Comparison of ENCODE assay signal across 9 cellular contexts in the genomic region with DNA sequence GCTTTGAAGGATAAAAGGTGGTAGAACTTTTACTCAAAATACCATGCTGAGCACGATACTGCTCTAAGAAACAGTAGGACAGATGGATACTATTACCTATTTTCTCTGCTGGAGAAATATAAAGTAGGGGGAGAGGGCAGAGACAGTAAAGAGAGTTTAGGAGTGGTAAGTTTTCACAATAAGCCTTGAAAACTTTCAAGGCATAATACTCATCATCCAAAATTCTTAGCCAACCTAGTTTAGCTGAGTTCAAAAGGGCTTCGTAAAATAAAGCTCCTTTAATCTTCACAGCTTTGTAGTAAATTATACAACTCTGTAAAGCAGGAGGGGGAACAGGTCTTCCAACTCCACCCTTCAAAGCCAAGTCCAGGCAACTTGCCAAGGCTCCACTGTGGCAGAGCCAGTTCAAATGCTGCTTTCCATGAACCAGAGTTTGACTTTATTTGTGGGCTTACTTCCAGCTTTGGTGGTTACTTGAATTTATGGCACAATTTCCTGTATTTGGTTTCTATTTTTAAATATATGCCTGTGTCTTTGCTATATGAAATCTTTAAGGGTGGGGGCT. TPM values are rescaled to one million over a fixed set of nuclear protein-coding genes. Genes with fewer than 3 reads are reported as not detected.
DNase-seq lines count a peak whose midpoint lies in the region; ATAC-seq and TF ChIP-seq lines count a peak whose summit lies in the region.
"Had no signal": no experiment of that assay in that cellular context is flagged by ENCODE, and none has a peak within 500 bp of the region (broad histone marks: within the 10 kb centered on the region; RNA-seq: fewer than 3 reads in every experiment).

No MANE protein-coding gene starts in this region.

- intact Hi-C loops in IMR-90 (cut with micrococcal nuclease) (no loop called here), lower lobe of right lung (cut with DNase I) (no loop called here)

- no peak overlapping the region for H3K4ac ChIP-seq in IMR-90 (ENCODE audit: low read depth, low read length)

- H3K9ac ChIP-seq in IMR-90 (ENCODE audit: low read depth, low read length), result no peak overlapping the region

- no peak overlapping the region for H2AK5ac ChIP-seq in IMR-90 (ENCODE audit: low read depth, low read length)

- H4K8ac ChIP-seq in IMR-90 (ENCODE audit: low read depth in 2 of 2, low read length in 2 of 2), result no peak overlapping the region

- ATAC-seq in IMR-90 (ENCODE audit: low read depth), result no peak
- ATAC-seq in lower lobe of right lung, result peak; percentile 73 to 82
- no peak for ATAC-seq in GM21515 (IDR thresholded peaks at IDR 0.05; ENCODE audit: unreplicated experiment)
- ATAC-seq in HG02623 (IDR thresholded peaks at IDR 0.05; ENCODE audit: unreplicated experiment), result no peak
- no peak for ATAC-seq in HG02840 (IDR thresholded peaks at IDR 0.05; ENCODE audit: low FRiP score, unreplicated experiment)

- peaks cover 49% of the 10 kb centered on the region for H3K36me3 ChIP-seq in IMR-90 (ENCODE audit: control insufficient read depth, insufficient read depth, low read length)
- peaks cover 97% of the 10 kb centered on the region for H3K36me3 ChIP-seq in lower lobe of right lung

- H4K5ac ChIP-seq in IMR-90 (ENCODE audit: low read depth, low read length), result no peak overlapping the region

- peak; percentile 25 for DNase-seq in AG08396 (ENCODE audit: low spot score)
- DNase-seq in IMR-90, result peak; percentile 40
- peak; percentile 89 for DNase-seq in astrocyte of the hippocampus (ENCODE audit: low read depth, low spot score)
- peak; percentile 85 for DNase-seq in lower lobe of right lung
- no peak for DNase-seq in GM19240 (ENCODE audit: insufficient read length, low spot score)
- DNase-seq: naive B cell had no signal

- WGBS in IMR-90 (ENCODE audit: extremely low coverage in 2 of 2, insufficient read length in 1 of 2), 2 experiments, result no CpG with 5 or more reads among the region's 2 CpGs

- TF ChIP-seq CTCF in IMR-90 (conservative IDR thresholded peaks at IDR 0.05; ENCODE audit: low read depth, low read length) (no peak), lower lobe of right lung (IDR thresholded peaks at IDR 0.05) (no peak)

- H3K79me1 ChIP-seq in IMR-90 (ENCODE audit: low read depth in 1 of 2, low read length in 2 of 2), result peaks cover 3 to 7% of the 10 kb centered on the region in 2 experiments; a peak in 3 of 4 replicates

- H3K27ac ChIP-seq in IMR-90 (ENCODE audit: insufficient read depth, low read length), result no peak overlapping the region
- peak overlapping the region; percentile 13 for H3K27ac ChIP-seq in lower lobe of right lung

- H2AFZ ChIP-seq in IMR-90 (replicated peaks; ENCODE audit: low read length, poor library complexity), result no peak overlapping the region

- no peak overlapping the region for H3K56ac ChIP-seq in IMR-90 (ENCODE audit: extremely low read depth, insufficient read depth, low read length)

- no peak overlapping the region for H3K23ac ChIP-seq in IMR-90 (ENCODE audit: low read depth, low read length)

- H2BK15ac ChIP-seq in IMR-90 (ENCODE audit: low read depth, low read length), result no peak overlapping the region

- no peak overlapping the region for H2BK20ac ChIP-seq in IMR-90 (ENCODE audit: low read depth, low read length)

- no peak for TF ChIP-seq POLR2A in IMR-90 (IDR thresholded peaks at IDR 0.05; ENCODE audit: low read depth, low read length)

- H2BK5ac ChIP-seq in IMR-90 (ENCODE audit: low read depth, low read length, poor library complexity, severe bottlenecking), result no peak overlapping the region

- POLR2A ChIA-PET in IMR-90 (lab: Charles Lee; ENCODE audit: unreplicated experiment), result no interaction called here

- no peak overlapping the region; the same call in 1 of the 2 replicates for H3K4me2 ChIP-seq in IMR-90 (ENCODE audit: low read depth, low read length)

- H3K4me3 ChIP-seq in IMR-90 (ENCODE audit: insufficient read depth, low read depth, low read length), result no peak overlapping the region
- H3K4me3 ChIP-seq in lower lobe of right lung, result no peak overlapping the region

- H3K18ac ChIP-seq in IMR-90 (ENCODE audit: low read depth, low read length), result no peak overlapping the region

- CTCF ChIA-PET in IMR-90 (lab: Yijun Ruan, JAX), result interaction anchor here (1.3 kb wide), 1 partner anchor 9 kb away, joined by 3 read pairs; no protein-coding TSS in a partner anchor

- no peak overlapping the region for H2BK120ac ChIP-seq in IMR-90 (ENCODE audit: low read depth, low read length)

- no peaks in the 10 kb centered on the region for H4K20me1 ChIP-seq in IMR-90 (ENCODE audit: insufficient read depth, low read length)

- in situ Hi-C loops in IMR-90 (cut with MboI; ENCODE audit: low sequenced_read_pairs), result no loop called here

- H3K4me1 ChIP-seq in IMR-90 (ENCODE audit: control insufficient read depth, insufficient read depth, low read length), result 0 out of 2 replicates have a peak, but pooled peaks cover 3% of the 10 kb centered on the region
- H3K4me1 ChIP-seq in lower lobe of right lung, result peaks cover 17% of the 10 kb centered on the region

- H3K14ac ChIP-seq in IMR-90 (replicated peaks; ENCODE audit: low read depth, low read length), result no peak overlapping the region

- peaks cover 4% of the 10 kb centered on the region; the same call in 1 of the 2 replicates for H3K9me1 ChIP-seq in IMR-90 (ENCODE audit: insufficient read depth, low read length)

- BruUV-seq in IMR-90 (replicated peaks; lab: Mats Ljungman, UMichigan), result no TSS peak

- TF ChIP-seq RAD21 in IMR-90 (IDR thresholded peaks at IDR 0.05; ENCODE audit: low read length), result no peak

- no peak overlapping the region for H4K91ac ChIP-seq in IMR-90 (ENCODE audit: insufficient read depth, low read depth, low read length)

- dilution Hi-C loops in IMR-90 (cut with HindIII; ENCODE audit: low sequenced_read_pairs, unreplicated experiment), result no loop called here

- H3K9me3 ChIP-seq in IMR-90 (ENCODE audit: control insufficient read depth, insufficient read depth, low read length) (no peaks in the 10 kb centered on the region), lower lobe of right lung (no peaks in the 10 kb centered on the region)

- H3K27me3 ChIP-seq in IMR-90 (ENCODE audit: control insufficient read depth, insufficient read depth, low read length), result no peaks in the 10 kb centered on the region
- H3K27me3 ChIP-seq in lower lobe of right lung (ENCODE audit: low read depth), result no peaks in the 10 kb centered on the region

- H2AK9ac ChIP-seq in IMR-90 (replicated peaks; ENCODE audit: low read depth, low read length, poor library complexity), result no peak overlapping the region

TF ChIP-seq in IMR-90, 13 proteins besides CTCF, POLR2A, EP300 and RAD21:
- TF ChIP-seq CEBPB (IDR thresholded peaks at IDR 0.05; ENCODE audit: low read depth, low read length), result no peak
- TF ChIP-seq RCOR1 (IDR thresholded peaks at IDR 0.05; ENCODE audit: insufficient replicate concordance, low read length), result no peak
- TF ChIP-seq, protein P1, sequence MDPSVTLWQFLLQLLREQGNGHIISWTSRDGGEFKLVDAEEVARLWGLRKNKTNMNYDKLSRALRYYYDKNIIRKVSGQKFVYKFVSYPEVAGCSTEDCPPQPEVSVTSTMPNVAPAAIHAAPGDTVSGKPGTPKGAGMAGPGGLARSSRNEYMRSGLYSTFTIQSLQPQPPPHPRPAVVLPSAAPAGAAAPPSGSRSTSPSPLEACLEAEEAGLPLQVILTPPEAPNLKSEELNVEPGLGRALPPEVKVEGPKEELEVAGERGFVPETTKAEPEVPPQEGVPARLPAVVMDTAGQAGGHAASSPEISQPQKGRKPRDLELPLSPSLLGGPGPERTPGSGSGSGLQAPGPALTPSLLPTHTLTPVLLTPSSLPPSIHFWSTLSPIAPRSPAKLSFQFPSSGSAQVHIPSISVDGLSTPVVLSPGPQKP (IDR thresholded peaks at IDR 0.05; ENCODE audit: borderline replicate concordance, low read depth, low read length), result no peak
- no peak for TF ChIP-seq FOS (IDR thresholded peaks at IDR 0.05; ENCODE audit: low read depth, low read length)
- TF ChIP-seq CHD1 (IDR thresholded peaks at IDR 0.05; ENCODE audit: low read depth, low read length), result no peak
- TF ChIP-seq NFE2L2 (IDR thresholded peaks at IDR 0.05; ENCODE audit: low read depth, low read length), result no peak
- TF ChIP-seq MAFK (IDR thresholded peaks at IDR 0.05; ENCODE audit: low read depth, low read length), result no peak
- no peak for TF ChIP-seq SMC3 (IDR thresholded peaks at IDR 0.05; ENCODE audit: low read depth, low read length)
- TF ChIP-seq MAZ (IDR thresholded peaks at IDR 0.05; ENCODE audit: borderline replicate concordance, low read depth, low read length), result no peak
- TF ChIP-seq BHLHE40 (IDR thresholded peaks at IDR 0.05; ENCODE audit: low read depth, low read length), result no peak
- no peak for TF ChIP-seq RFX5 (IDR thresholded peaks at IDR 0.05; ENCODE audit: low read depth, low read length)
- no peak for TF ChIP-seq MXI1 (IDR thresholded peaks at IDR 0.05; ENCODE audit: borderline replicate concordance, low read depth, low read length)
- no peak for TF ChIP-seq USF2 (IDR thresholded peaks at IDR 0.05; ENCODE audit: low read depth, low read length)

RNA-seq across cellular contexts. Expression of gene TEX38, which starts 15.5 kb away (rescaled TPM):
- total RNA-seq in IMR-90 (2012; rRNA removed) (not detected in 2 replicates), lower lobe of right lung (not detected)
- polyA plus RNA-seq in IMR-90 (2012; rRNA removed), result not detected in 2 replicates
- not detected in 2 replicates for polyA plus RNA-seq in IMR-90 (2012; cell fraction: cytosol; rRNA removed)
- polyA plus RNA-seq in IMR-90 (2012; cell fraction: nucleus; rRNA removed; ENCODE audit: low replicate concordance), result 0.23 TPM in 1 of 2 replicates, not detected in the other

RNA-seq across cellular contexts. Expression of gene ATPAF1, which starts 19.0 kb away (rescaled TPM):
- total RNA-seq in IMR-90 (2012; rRNA removed) (52.2 and 80.3 TPM in 2 replicates), lower lobe of right lung (34.9 TPM)
- 45.4 and 55.5 TPM in 2 replicates for polyA plus RNA-seq in IMR-90 (2012; rRNA removed)
- polyA plus RNA-seq in IMR-90 (2012; cell fraction: cytosol; rRNA removed), result 19.9 and 67.2 TPM in 2 replicates
- polyA plus RNA-seq in IMR-90 (2012; cell fraction: nucleus; rRNA removed; ENCODE audit: low replicate concordance), result 8.4 and 36.0 TPM in 2 replicates

RNA-seq across cellular contexts. Expression of gene EFCAB14, which starts 31.7 kb away (rescaled TPM):
- total RNA-seq in IMR-90 (2012; rRNA removed), result 39.2 and 43.0 TPM in 2 replicates
- polyA plus RNA-seq in IMR-90 (2012; rRNA removed), result 25.5 and 28.6 TPM in 2 replicates
- polyA plus RNA-seq in IMR-90 (2012; cell fraction: cytosol; rRNA removed), result 7.8 and 10.3 TPM in 2 replicates
- 5.0 and 31.4 TPM in 2 replicates for polyA plus RNA-seq in IMR-90 (2012; cell fraction: nucleus; rRNA removed; ENCODE audit: low replicate concordance)
- 116 TPM for total RNA-seq in lower lobe of right lung

Comparison
In these comparisons a context has a peak if more than half of its experiments do, and no peak if none do; other contexts are left out.
1. ATAC-seq: peak in lower lobe of right lung (2 of 2); none in IMR-90 (single experiment), GM21515 (single experiment), HG02623 (single experiment) and HG02840 (single experiment).